ENCODE assay signal across 20 cellular contexts in genomic region chr2:194096402-194096801, GRCh38.
DNase-seq lines count a peak whose midpoint lies in the region; ATAC-seq and TF ChIP-seq lines count a peak whose summit lies in the region.
"Had no signal": no experiment of that assay in that cellular context is flagged by ENCODE, and none has a peak within 500 bp of the region (broad histone marks: within the 10 kb centered on the region; RNA-seq: fewer than 3 reads in every experiment).

No MANE protein-coding gene starts in this region.

- no peaks in the 10 kb centered on the region for H3K79me2 ChIP-seq in OCI-LY7 (ENCODE audit: insufficient read depth, low read depth, low read length)

- no peak overlapping the region for H3K4me3 Mint-ChIP-seq in activated T-helper 1 cell treated with anti-CD3 and anti-CD28 coated beads, Interleukin-12 subunit alpha, Interleukin-12 subunit beta, Interleukin-2, Interleukin-4 antibody, amounts not matched to agents 30 ng/mL and 10 ng/mL and 1 ng/mL, durations not matched to agents 14 hours and 24 hours and 36 hours
- H3K4me3 Mint-ChIP-seq: CD8-positive, alpha-beta T cell had no signal

- ATAC-seq in GM19463 (IDR thresholded peaks at IDR 0.05; ENCODE audit: unreplicated experiment) (peak; percentile 51), HG02884 (IDR thresholded peaks at IDR 0.05; ENCODE audit: unreplicated experiment) (peak; percentile 59), right cardiac atrium (no peak)
- ATAC-seq: CD8-positive, alpha-beta T cell; Panc1 had no signal

- H3K9me3 ChIP-seq in OCI-LY7 (ENCODE audit: low read length), result 0 out of 2 replicates have a peak, but pooled peaks cover 2% of the 10 kb centered on the region
- H3K9me3 ChIP-seq in BE2C, result no peaks in the 10 kb centered on the region
- H3K9me3 ChIP-seq in right cardiac atrium (ENCODE audit: control insufficient read depth, low read length), result no peaks in the 10 kb centered on the region
- H3K9me3 ChIP-seq: HAP-1, SK-N-SH had no signal

- no TSS peak for BruUV-seq in OCI-LY7 (replicated peaks; lab: Mats Ljungman, UMichigan)

- DNase-seq in OCI-LY7 (ENCODE audit: low spot score), result no peak
- DNase-seq in activated T-helper 1 cell treated with anti-CD3 and anti-CD28 coated beads, Interleukin-12 subunit alpha, Interleukin-12 subunit beta, Interleukin-2, Interleukin-4 antibody, amounts not matched to agents 30 ng/mL and 10 ng/mL and 1 ng/mL, durations not matched to agents 14 hours and 24 hours and 36 hours (ENCODE audit: low spot score), result no peak
- no peak for DNase-seq in BE2C
- no peak for DNase-seq in stimulated activated CD4-positive, alpha-beta T cell treated with anti-CD3 and anti-CD28 coated beads, Interleukin-15, amount 100 ng/mL, for 24 hours
- no peak for DNase-seq in right cardiac atrium
- DNase-seq: C1 segment of cervical spinal cord; Calu3; CD8-positive, alpha-beta T cell; DMS153; KG1; NCI-H1092 treated with DMSO at 0.1 percent for 48 hours; NCI-H1436 treated with DMSO at 0.1 percent for 48 hours; NCI-H1930; NCI-H510A; SIG-M5; SK-N-SH had no signal

- POLR2A ChIA-PET in OCI-LY7 (lab: Charles Lee), result interaction anchor here (0.6 to 3.8 kb wide), 5 partner anchors 9 to 20 kb away, joined by 3 to 25 read pairs (median 5); no protein-coding TSS in a partner anchor

- intact Hi-C loops in OCI-LY7 (cut with micrococcal nuclease; ENCODE audit: unreplicated experiment) (loop anchor here (10.0 kb wide), 1 partner anchor 1558 kb away; the partner anchor contains the start of gene SLC39A10), right cardiac atrium (cut with DNase I) (no loop called here)
- intact Hi-C loops in activated T-helper 1 cell treated with anti-CD3 and anti-CD28 coated beads, Interleukin-12 subunit alpha, Interleukin-12 subunit beta, Interleukin-2, Interleukin-4 antibody, amounts not matched to agents 30 ng/mL and 10 ng/mL and 1 ng/mL, durations not matched to agents 14 hours and 24 hours and 36 hours (cut with micrococcal nuclease), result no loop called here

- H3K36me3 Mint-ChIP-seq in activated T-helper 1 cell treated with anti-CD3 and anti-CD28 coated beads, Interleukin-12 subunit alpha, Interleukin-12 subunit beta, Interleukin-2, Interleukin-4 antibody, amounts not matched to agents 30 ng/mL and 10 ng/mL and 1 ng/mL, durations not matched to agents 14 hours and 24 hours and 36 hours (ENCODE audit: low read depth), result no peaks in the 10 kb centered on the region
- H3K36me3 Mint-ChIP-seq: CD8-positive, alpha-beta T cell had no signal

- 13% methylated on average over 3 of the region's 3 CpGs for WGBS in right cardiac atrium

- peak overlapping the region; percentile 60 for H2AFZ ChIP-seq in OCI-LY7 (ENCODE audit: low read length)

- no peaks in the 10 kb centered on the region for H3K27me3 ChIP-seq in BE2C
- no peaks in the 10 kb centered on the region for H3K27me3 ChIP-seq in right cardiac atrium (ENCODE audit: control insufficient read depth, insufficient read depth)

- H3K27me3 Mint-ChIP-seq in activated T-helper 1 cell treated with anti-CD3 and anti-CD28 coated beads, Interleukin-12 subunit alpha, Interleukin-12 subunit beta, Interleukin-2, Interleukin-4 antibody, amounts not matched to agents 30 ng/mL and 10 ng/mL and 1 ng/mL, durations not matched to agents 14 hours and 24 hours and 36 hours (ENCODE audit: insufficient read depth), result no peaks in the 10 kb centered on the region

- no peak for TF ChIP-seq CTCF in OCI-LY7 (conservative IDR thresholded peaks at IDR 0.05; ENCODE audit: low read length)
- no peak for TF ChIP-seq CTCF in BE2C (IDR thresholded peaks at IDR 0.05; ENCODE audit: low read depth, low read length)

- H3K9me2 ChIP-seq in OCI-LY7 (ENCODE audit: insufficient read depth, low read length), result no peaks in the 10 kb centered on the region; the same call in 1 of the 2 replicates
- H3K9me2 ChIP-seq: SK-N-SH had no signal

- H4K20me1 ChIP-seq in OCI-LY7 (ENCODE audit: insufficient read depth, low read length), result no peaks in the 10 kb centered on the region

- no peak overlapping the region for H3K27ac Mint-ChIP-seq in activated T-helper 1 cell treated with anti-CD3 and anti-CD28 coated beads, Interleukin-12 subunit alpha, Interleukin-12 subunit beta, Interleukin-2, Interleukin-4 antibody, amounts not matched to agents 30 ng/mL and 10 ng/mL and 1 ng/mL, durations not matched to agents 14 hours and 24 hours and 36 hours
- H3K27ac Mint-ChIP-seq: CD8-positive, alpha-beta T cell had no signal

- no peak overlapping the region for H3K4me2 ChIP-seq in OCI-LY7 (ENCODE audit: low read length)
- H3K4me2 ChIP-seq: SK-N-SH had no signal

- H3K4me3 ChIP-seq in OCI-LY7 (ENCODE audit: low read depth, low read length, poor library complexity, severe bottlenecking) (no peak overlapping the region), BE2C (ENCODE audit: low read depth, low read length) (no peak overlapping the region), right cardiac atrium (ENCODE audit: low read length) (no peak overlapping the region)
- H3K4me3 ChIP-seq: HAP-1 had no signal

- no peaks in the 10 kb centered on the region for H3K9me3 Mint-ChIP-seq in activated T-helper 1 cell treated with anti-CD3 and anti-CD28 coated beads, Interleukin-12 subunit alpha, Interleukin-12 subunit beta, Interleukin-2, Interleukin-4 antibody, amounts not matched to agents 30 ng/mL and 10 ng/mL and 1 ng/mL, durations not matched to agents 14 hours and 24 hours and 36 hours
- H3K9me3 Mint-ChIP-seq: CD8-positive, alpha-beta T cell had no signal

- H3K4me1 Mint-ChIP-seq in activated T-helper 1 cell treated with anti-CD3 and anti-CD28 coated beads, Interleukin-12 subunit alpha, Interleukin-12 subunit beta, Interleukin-2, Interleukin-4 antibody, amounts not matched to agents 30 ng/mL and 10 ng/mL and 1 ng/mL, durations not matched to agents 14 hours and 24 hours and 36 hours (ENCODE audit: low read depth), result no peaks in the 10 kb centered on the region

- H3K4me1 ChIP-seq in OCI-LY7 (ENCODE audit: insufficient read depth, low read length, poor library complexity, severe bottlenecking) (peaks cover 23% of the 10 kb centered on the region), BE2C (no peaks in the 10 kb centered on the region; the same call in 1 of the 2 replicates), right cardiac atrium (ENCODE audit: control insufficient read depth, insufficient read depth, low read length) (no peaks in the 10 kb centered on the region)

- no peak overlapping the region for H3K27ac ChIP-seq in OCI-LY7 (ENCODE audit: low read depth, low read length, poor library complexity, severe bottlenecking)
- H3K27ac ChIP-seq in right cardiac atrium (ENCODE audit: low read length), result no peak overlapping the region

- H3K36me3 ChIP-seq in OCI-LY7 (ENCODE audit: insufficient read depth, low read length), result no peaks in the 10 kb centered on the region
- H3K36me3 ChIP-seq in BE2C, result no peaks in the 10 kb centered on the region
- H3K36me3 ChIP-seq: HAP-1 had no signal

- CTCF ChIA-PET in OCI-LY7 (lab: Charles Lee; ENCODE audit: unreplicated experiment), result interaction anchor here (3.1 kb wide), 1 partner anchor 8 kb away, joined by 10 read pairs; no protein-coding TSS in a partner anchor

Comparison
In these comparisons a context has a peak if more than half of its experiments do, and no peak if none do; other contexts are left out.
1. ATAC-seq: peak in GM19463 (single experiment) and HG02884 (single experiment); none in right cardiac atrium (0 of 2).